ENCODE assay signal across 11 cellular contexts in genomic region chr2:156322681-156323211, GRCh38. TPM values are rescaled to one million over a fixed set of nuclear protein-coding genes. Genes with fewer than 3 reads are reported as not detected.
A peak's percentile ranks its signal among the peaks of the same experiment; 100 is the strongest.
DNase-seq lines count a peak whose midpoint lies in the region; ATAC-seq and TF ChIP-seq lines count a peak whose summit lies in the region.
"Had no signal": no experiment of that assay in that cellular context is flagged by ENCODE, and none has a peak within 500 bp of the region (broad histone marks: within the 10 kb centered on the region; RNA-seq: fewer than 3 reads in every experiment).

No MANE protein-coding gene starts in this region.

- DNase-seq in T-helper 1 cell (no peak), esophagus muscularis mucosa (ENCODE audit: extremely low spot score) (no peak), spleen (no peak), OCI-M1 (lab: John Stamatoyannopoulos, UW) (no peak), NCI-H1048 (lab: John Stamatoyannopoulos, UW) (no peak)
- DNase-seq: 8988T; activated CD4-positive, CD25-positive, alpha-beta regulatory T cell treated with anti-CD3 and anti-CD28 coated beads, Interleukin-2, amount 50 U/mL, for 72 hours; NCI-H1105 treated with DMSO at 0.1 percent for 48 hours had no signal

- H3K27ac Mint-ChIP-seq in T-helper 1 cell treated with Interleukin-12 subunit alpha and Interleukin-12 subunit beta and Interleukin-4 antibody, amounts not matched to agents 30 μg/mL and 1 μg/mL, for 36 hours = no peak overlapping the region

- H3K36me3 Mint-ChIP-seq in T-helper 1 cell treated with Interleukin-12 subunit alpha and Interleukin-12 subunit beta and Interleukin-4 antibody, amounts not matched to agents 30 μg/mL and 1 μg/mL, for 36 hours (ENCODE audit: low read depth) = peaks cover 23% of the 10 kb centered on the region

- peaks cover 81% of the 10 kb centered on the region for H3K27me3 Mint-ChIP-seq in T-helper 1 cell treated with Interleukin-12 subunit alpha and Interleukin-12 subunit beta and Interleukin-4 antibody, amounts not matched to agents 30 μg/mL and 1 μg/mL, for 36 hours (ENCODE audit: low read depth)

- intact Hi-C loops in esophagus muscularis mucosa (cut with DNase I) (no loop called here), spleen (cut with DNase I; ENCODE audit: low total_unique reads) (no loop called here)

- TF ChIP-seq POLR2A in esophagus muscularis mucosa (IDR thresholded peaks at IDR 0.05; ENCODE audit: low read depth) = no peak
- TF ChIP-seq POLR2A in spleen (IDR thresholded peaks at IDR 0.05) = no peak

- H3K27me3 ChIP-seq in esophagus muscularis mucosa (peaks cover 0 to 46% (median 29%) of the 10 kb centered on the region in 4 donors), spleen (replicated peaks in 1 of 7) (peaks cover 0 to 96% (median 55%) of the 10 kb centered on the region in 7 donors)

- TF ChIP-seq CTCF in esophagus muscularis mucosa (IDR thresholded peaks at IDR 0.05) = no peak
- TF ChIP-seq CTCF in spleen (IDR thresholded peaks at IDR 0.05 in 8 of 11, conservative IDR thresholded peaks at IDR 0.05 in 3 of 11) = no peak

- H3K36me3 ChIP-seq in esophagus muscularis mucosa = peaks cover 0 to 20% (median 17%) of the 10 kb centered on the region in 4 donors
- peaks cover 0 to 27% (median 0%) of the 10 kb centered on the region in 6 donors for H3K36me3 ChIP-seq in spleen

- no peak overlapping the region for H3K27ac ChIP-seq in esophagus muscularis mucosa (replicated peaks in 1 of 4)
- no peak overlapping the region for H3K27ac ChIP-seq in spleen

- ATAC-seq in HG03378 (IDR thresholded peaks at IDR 0.05; ENCODE audit: unreplicated experiment) (peak; percentile 18), GM19324 (IDR thresholded peaks at IDR 0.05; ENCODE audit: low FRiP score, unreplicated experiment) (no peak)

- no peak for TF ChIP-seq EP300 in esophagus muscularis mucosa (IDR thresholded peaks at IDR 0.05)

- no peaks in the 10 kb centered on the region for H3K9me3 Mint-ChIP-seq in T-helper 1 cell treated with Interleukin-12 subunit alpha and Interleukin-12 subunit beta and Interleukin-4 antibody, amounts not matched to agents 30 μg/mL and 1 μg/mL, for 36 hours

- peak overlapping the region; percentile 41 for H3K4me3 Mint-ChIP-seq in T-helper 1 cell treated with Interleukin-12 subunit alpha and Interleukin-12 subunit beta and Interleukin-4 antibody, amounts not matched to agents 30 μg/mL and 1 μg/mL, for 36 hours

- peaks cover 31 to 37% (median 34%) of the 10 kb centered on the region in 4 donors for H3K4me1 ChIP-seq in esophagus muscularis mucosa
- H3K4me1 ChIP-seq in spleen = peaks cover 15 to 40% (median 35%) of the 10 kb centered on the region in 6 donors

- H3K4me1 Mint-ChIP-seq in T-helper 1 cell treated with Interleukin-12 subunit alpha and Interleukin-12 subunit beta and Interleukin-4 antibody, amounts not matched to agents 30 μg/mL and 1 μg/mL, for 36 hours (ENCODE audit: low read depth) = peaks cover 22% of the 10 kb centered on the region

- 24% methylated on average over 24 of the region's 26 CpGs for WGBS in esophagus muscularis mucosa
- WGBS in spleen, 5 donors = 9 to 29% (median 15%) methylated on average over 17 to 26 of the region's 26 CpGs

- H3K9me3 ChIP-seq in esophagus muscularis mucosa (no peaks in the 10 kb centered on the region), spleen (no peaks in the 10 kb centered on the region)

- H3K4me3 ChIP-seq in esophagus muscularis mucosa (peak overlapping the region; percentile 47 to 60 (median 50)), spleen (peak overlapping the region in 5 of 8 donors; percentile 17 to 60 (median 31))

RNA-seq across cellular contexts. Expression of gene NR4A2, which starts 9.8 kb away (rescaled TPM):
- 1 to 10 TPM in 3 of 4 donors, under 1 TPM in 1; 0.42 to 2.8 (median 2.5) TPM for total RNA-seq in esophagus muscularis mucosa
- total RNA-seq in spleen = 10 to 100 TPM in 1 of 7 donors, 1 to 10 TPM in 5, under 1 TPM in 1; 0.56 to 13.1 (median 3.2) TPM
- polyA plus RNA-seq in spleen = 1 to 10 TPM in 1 of 3 donors, under 1 TPM in 2; 0.64 to 1.9 (median 0.96) TPM
